9 cellular contexts compared by ENCODE assay signal in the genomic region with DNA sequence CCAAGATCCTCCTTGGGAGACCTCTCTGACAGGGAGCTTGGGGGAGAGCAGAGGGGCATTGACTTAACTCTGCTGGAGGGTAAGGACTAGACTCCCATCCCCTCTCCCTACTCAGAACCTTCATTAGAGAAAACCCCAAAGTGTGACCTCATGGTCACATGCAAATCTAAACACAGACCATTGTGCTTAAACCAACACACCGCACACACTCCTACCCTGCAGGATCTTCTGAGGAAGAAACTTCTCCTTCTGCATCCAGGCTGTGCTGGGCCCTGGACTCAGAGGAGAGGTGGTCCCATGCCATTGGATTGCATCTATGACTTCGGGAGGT. TPM values are rescaled to one million over a fixed set of nuclear protein-coding genes. Genes with fewer than 3 reads are reported as not detected.
DNase-seq lines count a peak whose midpoint lies in the region; ATAC-seq and TF ChIP-seq lines count a peak whose summit lies in the region.
"Had no signal": no experiment of that assay in that cellular context is flagged by ENCODE, and none has a peak within 500 bp of the region (broad histone marks: within the 10 kb centered on the region; RNA-seq: fewer than 3 reads in every experiment).

No MANE protein-coding gene starts in this region.

- H3K9me3 ChIP-seq in OCI-LY7 (ENCODE audit: low read length), result no peaks in the 10 kb centered on the region
- no peaks in the 10 kb centered on the region for H3K9me3 ChIP-seq in endocrine pancreas (ENCODE audit: control insufficient read depth, low read length)

- intact Hi-C loops in OCI-LY7 (cut with micrococcal nuclease; ENCODE audit: unreplicated experiment), result loop anchor here (1.0 to 10.0 kb wide), 4 partner anchors 8 to 585 kb away; a partner anchor contains a TSS

- H3K4me3 ChIP-seq in OCI-LY7 (ENCODE audit: low read depth, low read length, poor library complexity, severe bottlenecking), result peak overlapping the region; percentile 79
- H3K4me3 ChIP-seq in endocrine pancreas (ENCODE audit: control insufficient read depth, insufficient read depth, low read length), result peak overlapping the region; percentile 26
- no peak overlapping the region for H3K4me3 ChIP-seq in rectal smooth muscle tissue (ENCODE audit: low read length)
- H3K4me3 ChIP-seq: lung had no signal

- H3K4me1 ChIP-seq in OCI-LY7 (ENCODE audit: insufficient read depth, low read length, poor library complexity, severe bottlenecking) (peaks cover 27% of the 10 kb centered on the region), endocrine pancreas (ENCODE audit: control insufficient read depth, insufficient read depth, low read length) (peaks cover 7% of the 10 kb centered on the region), rectal smooth muscle tissue (ENCODE audit: control insufficient read depth, insufficient read depth, low read length) (peaks cover 8% of the 10 kb centered on the region)

- peaks cover 6% of the 10 kb centered on the region; the same call in 1 of the 2 replicates for H3K79me2 ChIP-seq in OCI-LY7 (ENCODE audit: insufficient read depth, low read depth, low read length)

- CTCF ChIA-PET in OCI-LY7 (lab: Charles Lee; ENCODE audit: unreplicated experiment), result no interaction called here

- TF ChIP-seq CTCF in GM13976 (IDR thresholded peaks at IDR 0.05; ENCODE audit: borderline replicate concordance, control extremely low read depth, extremely low read depth, insufficient read depth, missing control alignments), result no peak
- TF ChIP-seq CTCF in OCI-LY7 (conservative IDR thresholded peaks at IDR 0.05; ENCODE audit: low read length), result no peak

- H3K27ac ChIP-seq in OCI-LY7 (ENCODE audit: low read depth, low read length, poor library complexity, severe bottlenecking) (peak overlapping the region; percentile 35), rectal smooth muscle tissue (ENCODE audit: low read depth, low read length) (peak overlapping the region; percentile 73)

- no peaks in the 10 kb centered on the region for H4K20me1 ChIP-seq in OCI-LY7 (ENCODE audit: insufficient read depth, low read length)

- POLR2A ChIA-PET in OCI-LY7 (lab: Charles Lee), result interaction anchor here (0.6 to 3.1 kb wide), 5 partner anchors 9 to 454 kb away, joined by 6 to 29 read pairs (median 6); a partner anchor contains a TSS

- H3K4me2 ChIP-seq in OCI-LY7 (ENCODE audit: low read length), result peak overlapping the region; percentile 99

- H3K27me3 ChIP-seq in endocrine pancreas (ENCODE audit: control insufficient read depth, insufficient read depth, low read length) (no peaks in the 10 kb centered on the region), rectal smooth muscle tissue (ENCODE audit: control insufficient read depth, insufficient read depth, low read length) (no peaks in the 10 kb centered on the region)

- H2AFZ ChIP-seq in OCI-LY7 (ENCODE audit: low read length), result peak overlapping the region; percentile 97

- in situ Hi-C loops in GM13976 (cut with MboI; ENCODE audit: low sequenced_read_pairs, unreplicated experiment), result loop anchor here (25.0 kb wide), 2 partner anchors 100 to 250 kb away; a partner anchor contains a TSS

- ATAC-seq in HG03354 (IDR thresholded peaks at IDR 0.05; ENCODE audit: poor library complexity, severe bottlenecking, unreplicated experiment) (no peak), GM19452 (IDR thresholded peaks at IDR 0.05; ENCODE audit: unreplicated experiment) (no peak)

- H3K36me3 ChIP-seq in OCI-LY7 (ENCODE audit: insufficient read depth, low read length) (peaks cover 8% of the 10 kb centered on the region; the same call in 1 of the 2 replicates), endocrine pancreas (ENCODE audit: control insufficient read depth, insufficient read depth, low read length) (no peaks in the 10 kb centered on the region), rectal smooth muscle tissue (ENCODE audit: control insufficient read depth, insufficient read depth, low read length) (no peaks in the 10 kb centered on the region)

- DNase-seq in GM13976 (ENCODE audit: low spot score) (peak; percentile 30), OCI-LY7 (ENCODE audit: low spot score) (peak; percentile 37), NCI-H345 treated with DMSO at 0.1 percent for 48 hours (lab: John Stamatoyannopoulos, UW; ENCODE audit: unreplicated experiment) (no peak), superior temporal gyrus (ENCODE audit: extremely low spot score) (no peak)

- BruUV-seq in OCI-LY7 (replicated peaks; lab: Mats Ljungman, UMichigan), result no TSS peak

- H3K9ac ChIP-seq in endocrine pancreas (ENCODE audit: control insufficient read depth, insufficient read depth, low read length), result peak overlapping the region; percentile 58
- H3K9ac ChIP-seq in rectal smooth muscle tissue (ENCODE audit: low read length), result no peak overlapping the region

- no peaks in the 10 kb centered on the region for H3K9me2 ChIP-seq in OCI-LY7 (ENCODE audit: insufficient read depth, low read length)

RNA-seq across cellular contexts. Expression of a gene that starts 0.8 kb away (rescaled TPM):
- 10.8 and 21.2 TPM in 2 replicates for total RNA-seq in OCI-LY7 (2014; rRNA removed; shearing (Covaris generic))
- total RNA-seq in OCI-LY7 (2022), result 24.9 and 26.0 TPM in 2 replicates

RNA-seq across cellular contexts. Expression of a gene that starts 8.4 kb away (rescaled TPM):
- total RNA-seq in OCI-LY7 (2014; rRNA removed; shearing (Covaris generic)), result not detected in 2 replicates
- total RNA-seq in OCI-LY7 (2022), result not detected in 2 replicates
- total RNA-seq: lung had no signal

RNA-seq across cellular contexts. Expression of a gene that starts 17.0 kb away (rescaled TPM):
- not detected in 2 replicates for total RNA-seq in OCI-LY7 (2014; rRNA removed; shearing (Covaris generic))
- total RNA-seq in OCI-LY7 (2022), result not detected in 2 replicates

Comparison
In these comparisons a context has a peak if more than half of its experiments do, and no peak if none do; other contexts are left out.
1. DNase-seq: peak in GM13976 (single experiment) and OCI-LY7 (single experiment); none in NCI-H345 treated with DMSO at 0.1 percent for 48 hours (single experiment) and superior temporal gyrus (single experiment).